In the genomic region with DNA sequence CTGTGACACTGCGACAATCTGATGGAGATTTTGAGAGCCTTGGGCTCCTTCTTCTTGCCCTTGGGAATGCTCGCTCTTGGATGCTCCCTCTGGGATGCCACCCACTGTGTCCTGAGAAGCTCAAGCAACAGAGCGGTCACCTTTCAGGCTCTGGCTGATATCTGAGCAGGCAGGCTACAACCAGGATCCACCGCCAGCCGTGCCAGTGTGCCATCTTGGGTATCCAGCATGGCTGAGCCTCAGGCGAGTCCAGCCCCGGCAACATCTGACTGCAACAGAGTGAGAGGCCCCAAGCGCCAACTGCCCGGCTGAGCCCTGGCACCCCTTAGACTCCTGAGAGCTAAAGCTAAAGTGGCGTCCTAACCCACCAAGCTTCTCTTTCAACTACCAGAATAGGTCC, we compare ENCODE assay signal across 24 cellular contexts.
DNase-seq lines count a peak whose midpoint lies in the region; ATAC-seq, FAIRE-seq and TF ChIP-seq lines count a peak whose summit lies in the region.
"Had no signal": no experiment of that assay in that cellular context is flagged by ENCODE, and none has a peak within 500 bp of the region (broad histone marks: within the 10 kb centered on the region; RNA-seq: fewer than 3 reads in every experiment).

No MANE protein-coding gene starts in this region.

- peak overlapping the region; percentile 51 for H3K27ac ChIP-seq in C4-2B
- H3K27ac ChIP-seq in neuronal stem cell (replicated peaks; ENCODE audit: low read length), result no peak overlapping the region
- no peak overlapping the region for H3K27ac ChIP-seq in upper lobe of left lung
- no peak overlapping the region for H3K27ac ChIP-seq in pancreas
- H3K27ac ChIP-seq: 22Rv1; A549; BLaER1 treated with 17β-estradiol and CSF1 and Interleukin-3, amounts not matched to agents 10 nM and 100 nM had no signal

- ATAC-seq in upper lobe of left lung (ENCODE audit: low FRiP score in 2 of 2), result peak; percentile 5 to 7
- no peak for ATAC-seq in pancreas
- no peak for ATAC-seq in Right ventricle myocardium inferior
- ATAC-seq: A549 had no signal

- intact Hi-C loops in head of caudate nucleus (cut with DNase I) (no loop called here), pancreas (cut with DNase I) (no loop called here), Right ventricle myocardium inferior (cut with DNase I) (no loop called here)

- no peak overlapping the region for H2BK120ac ChIP-seq in neuronal stem cell (ENCODE audit: low read depth, low read length)

- no peak overlapping the region for H2BK5ac ChIP-seq in neuronal stem cell (ENCODE audit: low read length)

- FAIRE-seq in pancreas (lab: Jason Lieb, UNC), result no peak
- FAIRE-seq: A549, GM12891, GM19239 had no signal

- no peak overlapping the region for H4K8ac ChIP-seq in neuronal stem cell (ENCODE audit: low read depth, low read length)

- peak overlapping the region; percentile 32 for H2AK5ac ChIP-seq in neuronal stem cell (ENCODE audit: low read depth, low read length)

- peak; percentile 35 for DNase-seq in islet precursor cell
- DNase-seq in neuronal stem cell (ENCODE audit: low spot score), result no peak
- no peak for DNase-seq in upper lobe of left lung
- DNase-seq in head of caudate nucleus, result no peak
- DNase-seq in pancreas, result no peak
- no peak for DNase-seq in Right ventricle myocardium inferior (ENCODE audit: missing footprints)
- DNase-seq: AML-193; CD4-positive, alpha-beta memory T cell; CD4-positive, CD25-positive, alpha-beta regulatory T cell; CD8-positive, alpha-beta memory T cell; COR-L47; DMS 273 treated with DMSO at 0.1 percent for 48 hours; DMS153; DMS53; DMS79; DND-41; EL; GDM1 had no signal

- no peak overlapping the region for H3K14ac ChIP-seq in neuronal stem cell (ENCODE audit: low read length)

- H2AFZ ChIP-seq in neuronal stem cell (ENCODE audit: low read length), result no peak overlapping the region

- no peak overlapping the region for H2BK15ac ChIP-seq in neuronal stem cell (ENCODE audit: low read length)

- no peaks in the 10 kb centered on the region for H3K27me3 ChIP-seq in neuronal stem cell (ENCODE audit: control insufficient read depth in 3 of 3, insufficient read depth in 3 of 3, low read depth in 1 of 3, low read length in 3 of 3)
- no peaks in the 10 kb centered on the region for H3K27me3 ChIP-seq in upper lobe of left lung
- no peaks in the 10 kb centered on the region for H3K27me3 ChIP-seq in pancreas
- H3K27me3 ChIP-seq: BLaER1 treated with 17β-estradiol and CSF1 and Interleukin-3, amounts not matched to agents 10 nM and 100 nM had no signal

- peaks cover 4 to 7% of the 10 kb centered on the region in 2 donors for H3K4me1 ChIP-seq in neuronal stem cell (ENCODE audit: control insufficient read depth in 2 of 2, insufficient read depth in 1 of 2, low read depth in 1 of 2, low read length in 2 of 2)
- no peaks in the 10 kb centered on the region for H3K4me1 ChIP-seq in upper lobe of left lung
- no peaks in the 10 kb centered on the region for H3K4me1 ChIP-seq in pancreas
- H3K4me1 ChIP-seq: A549 had no signal

- H3K4me3 ChIP-seq in neuronal stem cell (ENCODE audit: low read length in 2 of 2) (no peak overlapping the region), upper lobe of left lung (no peak overlapping the region), pancreas (no peak overlapping the region)
- H3K4me3 ChIP-seq: A549; BLaER1 treated with 17β-estradiol and CSF1 and Interleukin-3, amounts not matched to agents 10 nM and 100 nM had no signal

- no peak overlapping the region for H4K91ac ChIP-seq in neuronal stem cell (ENCODE audit: low read depth, low read length, poor library complexity)

- no peak overlapping the region for H2BK12ac ChIP-seq in neuronal stem cell (ENCODE audit: low read length)

- H3K23ac ChIP-seq in neuronal stem cell (ENCODE audit: low read depth, low read length, poor library complexity), result no peak overlapping the region

- peaks cover 0 to 35% of the 10 kb centered on the region in 2 donors for H3K9me3 ChIP-seq in neuronal stem cell (replicated peaks in 1 of 2; ENCODE audit: control insufficient read depth in 2 of 2, insufficient read depth in 1 of 2, low read depth in 1 of 2, low read length in 2 of 2)
- H3K9me3 ChIP-seq in upper lobe of left lung, result peaks cover 0 to 12% (median 8%) of the 10 kb centered on the region in 4 donors
- no peaks in the 10 kb centered on the region for H3K9me3 ChIP-seq in pancreas
- H3K9me3 ChIP-seq: A549 had no signal

- H3K4ac ChIP-seq in neuronal stem cell (ENCODE audit: low read length), result no peak overlapping the region

- no peak for TF ChIP-seq CTCF in C4-2B (conservative IDR thresholded peaks at IDR 0.05)
- TF ChIP-seq CTCF in upper lobe of left lung (IDR thresholded peaks at IDR 0.05), result no peak
- TF ChIP-seq CTCF in pancreas (IDR thresholded peaks at IDR 0.05), result no peak

- no peak overlapping the region for H3K4me2 ChIP-seq in neuronal stem cell (ENCODE audit: insufficient read depth, low read length, poor library complexity, severe bottlenecking)
- H3K4me2 ChIP-seq: A549; BLaER1 treated with 17β-estradiol and CSF1 and Interleukin-3, amounts not matched to agents 10 nM and 100 nM had no signal

- H3K79me1 ChIP-seq in neuronal stem cell (ENCODE audit: low read depth, low read length), result no peaks in the 10 kb centered on the region

- H3K9ac ChIP-seq in neuronal stem cell (ENCODE audit: low read depth, low read length, poor library complexity), result no peak overlapping the region
- H3K9ac ChIP-seq: BLaER1 treated with 17β-estradiol and CSF1 and Interleukin-3, amounts not matched to agents 10 nM and 100 nM had no signal

- WGBS in neuronal stem cell (ENCODE audit: extremely low coverage in 2 of 2, insufficient read length in 2 of 2, insufficient replicate concordance in 1 of 2), 2 donors, result no CpG with 5 or more reads among the region's 10 CpGs
- 94% methylated on average over 4 to 10 of the region's 10 CpGs for WGBS in upper lobe of left lung, 2 donors
- WGBS in pancreas, 2 donors, result 82 to 91% methylated on average over 10 of the region's 10 CpGs

- H3K36me3 ChIP-seq in neuronal stem cell (replicated peaks in 1 of 2; ENCODE audit: control insufficient read depth in 2 of 2, insufficient read depth in 2 of 2, low read length in 2 of 2) (no peaks in the 10 kb centered on the region), upper lobe of left lung (no peaks in the 10 kb centered on the region), pancreas (no peaks in the 10 kb centered on the region)
- H3K36me3 ChIP-seq: BLaER1 treated with 17β-estradiol and CSF1 and Interleukin-3, amounts not matched to agents 10 nM and 100 nM had no signal

- TF ChIP-seq EP300 in upper lobe of left lung (IDR thresholded peaks at IDR 0.05), result no peak

- peak overlapping the region; percentile 2 for H3K18ac ChIP-seq in neuronal stem cell (ENCODE audit: low read length)

- no peak for TF ChIP-seq POLR2A in upper lobe of left lung (IDR thresholded peaks at IDR 0.05)

Comparison
In these comparisons a context has a peak if more than half of its experiments do, and no peak if none do; other contexts are left out.
1. ATAC-seq: peak in upper lobe of left lung (2 of 2); none in pancreas (0 of 4) and Right ventricle myocardium inferior (single experiment).